Comparison of ENCODE assay signal across 14 cellular contexts in genomic region chr1:244394851-244395765, GRCh38. TPM values are rescaled to one million over a fixed set of nuclear protein-coding genes. Genes with fewer than 3 reads are reported as not detected.
A peak's percentile ranks its signal among the peaks of the same experiment; 100 is the strongest.
DNase-seq lines count a peak whose midpoint lies in the region; ATAC-seq, FAIRE-seq and TF ChIP-seq lines count a peak whose summit lies in the region.
"Had no signal": no experiment of that assay in that cellular context is flagged by ENCODE, and none has a peak within 500 bp of the region (broad histone marks: within the 10 kb centered on the region; RNA-seq: fewer than 3 reads in every experiment).

No MANE protein-coding gene starts in this region.

- no peaks in the 10 kb centered on the region; the same call in 1 of the 2 replicates for H3K23me2 ChIP-seq in H1 (ENCODE audit: low read depth, low read length)

- H3K9me3 ChIP-seq in HEK293 (ENCODE audit: control insufficient read depth, insufficient read depth, low read depth, low read length): no peaks in the 10 kb centered on the region
- no peaks in the 10 kb centered on the region for H3K9me3 ChIP-seq in H1 (ENCODE audit: insufficient read depth in 2 of 2, low read depth in 1 of 2, low read length in 1 of 2)
- H3K9me3 ChIP-seq: body of pancreas had no signal

- peaks cover 10% of the 10 kb centered on the region for H3K36me3 Mint-ChIP-seq in activated CD8-positive, alpha-beta memory T cell treated with anti-CD3 and anti-CD28 coated beads, Interleukin-2, amount 10 ng/mL, durations not matched to agents 7 days and 5 days

- peak overlapping the region; percentile 61 for H3K27ac Mint-ChIP-seq in activated CD8-positive, alpha-beta memory T cell treated with anti-CD3 and anti-CD28 coated beads, Interleukin-2, amount 10 ng/mL, durations not matched to agents 7 days and 5 days

- H3K9ac ChIP-seq in H1 (replicated peaks in 1 of 4; ENCODE audit: extremely low read depth in 1 of 4, low read depth in 3 of 4, low read length in 3 of 4): no peak overlapping the region

- ATAC-seq in activated CD8-positive, alpha-beta memory T cell treated with anti-CD3 and anti-CD28 coated beads, Interleukin-2, amount 10 ng/mL, durations not matched to agents 7 days and 5 days: peak; percentile 35
- ATAC-seq: body of pancreas had no signal

- H2AFZ ChIP-seq in H1 (ENCODE audit: low read length): no peak overlapping the region

- peaks cover 15% of the 10 kb centered on the region for H3K4me1 Mint-ChIP-seq in activated CD8-positive, alpha-beta memory T cell treated with anti-CD3 and anti-CD28 coated beads, Interleukin-2, amount 10 ng/mL, durations not matched to agents 7 days and 5 days

- no peak overlapping the region for H3K4me2 ChIP-seq in H1 (ENCODE audit: insufficient read depth in 1 of 2, low read depth in 2 of 2, low read length in 2 of 2)

- H2BK12ac ChIP-seq in H1 (ENCODE audit: low read depth, low read length): no peak overlapping the region

- no peak for TF ChIP-seq RAD21 in H1 (IDR thresholded peaks at IDR 0.05 in 1 of 2, conservative IDR thresholded peaks at IDR 0.05 in 1 of 2; ENCODE audit: low read depth in 2 of 2, low read length in 2 of 2)

- no peaks in the 10 kb centered on the region for H4K20me1 ChIP-seq in H1 (replicated peaks in 1 of 2; ENCODE audit: control insufficient read depth in 1 of 2, insufficient read depth in 2 of 2, low read length in 2 of 2)

- no peak overlapping the region for H2AK5ac ChIP-seq in H1 (ENCODE audit: low read depth, low read length)

- TF ChIP-seq POLR2A in H1 (IDR thresholded peaks at IDR 0.05; ENCODE audit: control extremely low read depth in 1 of 2, low read depth in 2 of 2, low read length in 2 of 2): 0 out of 3 replicates have a peak, but pooled peaks of 1 of the 2 experiments have one; percentile 1

- no peak overlapping the region for H3K56ac ChIP-seq in H1 (replicated peaks; ENCODE audit: insufficient read length, low read depth, low read length)

- H2BK20ac ChIP-seq in H1 (ENCODE audit: low read length): no peak overlapping the region

- H3K4me1 ChIP-seq in HEK293 (ENCODE audit: control insufficient read depth, insufficient read depth, low read length) (no peaks in the 10 kb centered on the region), H1 (replicated peaks in 1 of 4; ENCODE audit: control insufficient read depth in 3 of 4, insufficient read depth in 4 of 4, low read length in 3 of 4) (peaks cover 0 to 2% (median 0%) of the 10 kb centered on the region in 4 experiments; a peak in 2 of 7 replicates)
- H3K4me1 ChIP-seq: body of pancreas had no signal

- H2BK120ac ChIP-seq in H1 (replicated peaks; ENCODE audit: low read depth, low read length): no peak overlapping the region

- H3K27me3 Mint-ChIP-seq in activated CD8-positive, alpha-beta memory T cell treated with anti-CD3 and anti-CD28 coated beads, Interleukin-2, amount 10 ng/mL, durations not matched to agents 7 days and 5 days: no peaks in the 10 kb centered on the region
- H3K27me3 Mint-ChIP-seq: naive thymus-derived CD4-positive, alpha-beta T cell had no signal

- H4K91ac ChIP-seq in H1 (replicated peaks; ENCODE audit: insufficient read length, low read length): no peak overlapping the region

- TF ChIP-seq EP300 in H1 (IDR thresholded peaks at IDR 0.05; ENCODE audit: borderline replicate concordance in 1 of 2, low read depth in 2 of 2, low read length in 2 of 2): no peak

- H3K14ac ChIP-seq in H1 (ENCODE audit: insufficient read length): no peak overlapping the region

- no peaks in the 10 kb centered on the region for H3K9me3 Mint-ChIP-seq in activated CD8-positive, alpha-beta memory T cell treated with anti-CD3 and anti-CD28 coated beads, Interleukin-2, amount 10 ng/mL, durations not matched to agents 7 days and 5 days (ENCODE audit: low read depth)

- no peak overlapping the region for H3K23ac ChIP-seq in H1 (ENCODE audit: insufficient read length)

- no peaks in the 10 kb centered on the region for H3K36me3 ChIP-seq in HEK293 (ENCODE audit: control insufficient read depth in 2 of 2, insufficient read depth in 1 of 2, low read length in 2 of 2)
- peaks cover 0 to 4% (median 0%) of the 10 kb centered on the region in 4 experiments; a peak in 1 of 8 replicates for H3K36me3 ChIP-seq in H1 (ENCODE audit: control insufficient read depth in 2 of 4, insufficient read depth in 4 of 4, low read length in 3 of 4)

- H3K18ac ChIP-seq in H1 (ENCODE audit: extremely low read depth, low read length): no peak overlapping the region

- no peaks in the 10 kb centered on the region for H3K27me3 ChIP-seq in H1 (replicated peaks in 1 of 4; ENCODE audit: control insufficient read depth in 3 of 4, extremely low read depth in 1 of 4, insufficient read depth in 3 of 4, low read length in 3 of 4)
- H3K27me3 ChIP-seq: body of pancreas had no signal

- no peak overlapping the region for H3K4me3 Mint-ChIP-seq in activated CD8-positive, alpha-beta memory T cell treated with anti-CD3 and anti-CD28 coated beads, Interleukin-2, amount 10 ng/mL, durations not matched to agents 7 days and 5 days
- H3K4me3 Mint-ChIP-seq: naive thymus-derived CD4-positive, alpha-beta T cell had no signal

- H3K27ac ChIP-seq in HEK293 (ENCODE audit: extremely low read depth, low read depth, low read length) (no peak overlapping the region), H1 (ENCODE audit: low read depth, low read length) (no peak overlapping the region)
- H3K27ac ChIP-seq: body of pancreas, epithelial cell of prostate had no signal

- POLR2A ChIA-PET in HEK293 (lab: Yijun Ruan, JAX): no interaction called here
- POLR2A ChIA-PET in H1 (lab: Charles Lee; ENCODE audit: partially characterized antibody): interaction anchor here (0.6 to 1.6 kb wide), 4 partner anchors 11 to 19 kb away, joined by 3 to 9 read pairs (median 4); no protein-coding TSS in a partner anchor

- no peak overlapping the region for H2BK15ac ChIP-seq in H1 (ENCODE audit: low read length)

- 0 out of 2 replicates have a peak overlapping the region, but pooled peaks have one; percentile 32 for H2BK5ac ChIP-seq in H1 (ENCODE audit: low read depth, low read length)

- H3K4ac ChIP-seq in H1 (replicated peaks; ENCODE audit: insufficient read length, low read depth, low read length): no peak overlapping the region

- FAIRE-seq in H1 (lab: Jason Lieb, UNC): no peak

- H4K5ac ChIP-seq in H1 (ENCODE audit: insufficient read length, low read depth, low read length): no peak overlapping the region

- CTCF ChIA-PET in activated CD8-positive, alpha-beta memory T cell treated with anti-CD3 and anti-CD28 coated beads, Interleukin-2, amount 10 ng/mL, durations not matched to agents 7 days and 5 days (lab: Charles Lee): no interaction called here
- CTCF ChIA-PET in HEK293 (lab: Yijun Ruan, JAX): no interaction called here
- CTCF ChIA-PET in H1 (lab: Charles Lee; ENCODE audit: partially characterized antibody): no interaction called here

- DNase-seq in activated CD8-positive, alpha-beta memory T cell treated with anti-CD3 and anti-CD28 coated beads, Interleukin-2, amount 10 ng/mL, durations not matched to agents 7 days and 5 days: no peak
- no peak for DNase-seq in activated CD8-positive, alpha-beta memory T cell treated with anti-CD3 and anti-CD28 coated beads, Interleukin-2, amount 50 U/mL, for 48 hours
- DNase-seq in H1 (ENCODE audit: low read depth in 1 of 2, low spot score in 2 of 2) (no peak), skeletal muscle cell (ENCODE audit: low read depth) (peak; percentile 13), NCI-H69 (lab: John Stamatoyannopoulos, UW) (no peak), GM19240 (ENCODE audit: insufficient read length, low spot score) (no peak)
- DNase-seq in NK-92 treated with Interleukin-12 subunit alpha and Interleukin-12 subunit beta, amount 100 ng/mL, for 24 hours (lab: John Stamatoyannopoulos, UW): no peak
- DNase-seq: activated effector memory CD4-positive, alpha-beta T cell treated with Interleukin-2 at 50 U/mL for 16 hours; body of pancreas; GOT3; naive thymus-derived CD4-positive, alpha-beta T cell; NCI-H187 had no signal

- no peaks in the 10 kb centered on the region for H3K79me2 ChIP-seq in H1 (ENCODE audit: control insufficient read depth in 1 of 2, insufficient read depth in 2 of 2, low read length in 2 of 2)

- peak overlapping the region; percentile 1; the same call in 1 of the 2 replicates for H4K8ac ChIP-seq in H1 (ENCODE audit: extremely low read depth, insufficient read depth, low read length)

- H3K4me3 ChIP-seq in HEK293 (ENCODE audit: low read depth, low read length): no peak overlapping the region
- H3K4me3 ChIP-seq in H1 (ENCODE audit: extremely low read depth in 1 of 4, insufficient read depth in 2 of 4, low read depth in 3 of 4, low read length in 4 of 4): no peak overlapping the region
- H3K4me3 ChIP-seq in skeletal muscle cell (ENCODE audit: low read depth, low read length): no peak overlapping the region
- H3K4me3 ChIP-seq: body of pancreas had no signal

- WGBS in H1 (ENCODE audit: extremely low coverage in 1 of 2, insufficient coverage in 1 of 2, insufficient read length in 1 of 2, insufficient replicate concordance in 2 of 2, low coverage in 1 of 2, low lambda C conversion rate in 2 of 2, missing lambda C conversion rate in 1 of 2), 2 experiments: 92% methylated on average over 15 of the region's 15 CpGs; no CpG with 5 or more reads in 1 of the 2 experiments

- H3K79me1 ChIP-seq in H1 (ENCODE audit: low read depth, low read length): no peaks in the 10 kb centered on the region

- TF ChIP-seq CTCF in HEK293 (tag by site-specific recombination; IDR thresholded peaks at IDR 0.05) (no peak), H1 (IDR thresholded peaks at IDR 0.05; ENCODE audit: control extremely low read depth in 1 of 3, insufficient read depth in 1 of 3, low read depth in 1 of 3, low read length in 3 of 3) (no peak)

TF ChIP-seq in HEK293, 187 proteins besides CTCF, POLR2A, EP300 and RAD21 (continues in another document):
- TF ChIP-seq SCRT1 (tag by site-specific recombination; IDR thresholded peaks at IDR 0.05; ENCODE audit: borderline replicate concordance) (peak; percentile 68), ZNF560 (tag by site-specific recombination; IDR thresholded peaks at IDR 0.05; ENCODE audit: borderline replicate concordance) (no peak)

TF ChIP-seq in H1, 55 proteins besides CTCF, POLR2A, EP300 and RAD21 (continues in another document):
- TF ChIP-seq SAP30 (IDR thresholded peaks at IDR 0.05; ENCODE audit: insufficient read depth, insufficient replicate concordance, low read length) (no peak), CHD1 (IDR thresholded peaks at IDR 0.05; ENCODE audit: low read depth, low read length) (no peak)

RNA-seq across cellular contexts. Expression of gene ADSS2, which starts 56.6 kb away (rescaled TPM):
- total RNA-seq in activated CD8-positive, alpha-beta memory T cell treated with anti-CD3 and anti-CD28 coated beads, Interleukin-2, amount 10 ng/mL, durations not matched to agents 7 days and 5 days: 10 to 100 TPM; 52.0 to 66.7 TPM
- 99.9 and 108 TPM in 2 replicates for total RNA-seq in H1 (2021; fragmentation: NEBNext Ultra II Directional; extraction: Animal tissue kit (Norgen Biotek cat#: 25700))
- 22.1 and 29.8 TPM in 2 replicates for polyA plus RNA-seq in H1 (2011; rRNA removed)
- polyA plus RNA-seq in H1 (2011; cell fraction: cytosol; rRNA removed): 56.4 TPM
- polyA plus RNA-seq in H1 (2011; cell fraction: nucleus; rRNA removed): 17.1 TPM
- polyA plus RNA-seq in H1 (2012, experiment 1 of 2): 41.8 to 75.8 TPM (median 50.6 TPM) in 4 replicates
- polyA plus RNA-seq in H1 (2012, experiment 2 of 2): 9.4 TPM
- 52.0 TPM for polyA plus RNA-seq in H1 (2013, experiment 1 of 2)
- 52.9 TPM for polyA plus RNA-seq in H1 (2013, experiment 2 of 2)
- 17.3 and 20.3 TPM in 2 replicates for polyA minus RNA-seq in H1 (2011; rRNA and poly(A)+ RNA removed)
- 35.0 TPM for polyA minus RNA-seq in H1 (2011; cell fraction: cytosol; rRNA and poly(A)+ RNA removed)
- polyA minus RNA-seq in H1 (2011; cell fraction: nucleus; rRNA and poly(A)+ RNA removed): 39.5 TPM
